In genomic region chr17:50151041-50151936, GRCh38 we compare ENCODE assay signal across 8 cellular contexts. TPM values are rescaled to one million over a fixed set of nuclear protein-coding genes. Genes with fewer than 3 reads are reported as not detected.
A peak's percentile ranks its signal among the peaks of the same experiment; 100 is the strongest.
DNase-seq lines count a peak whose midpoint lies in the region; ATAC-seq and TF ChIP-seq lines count a peak whose summit lies in the region.

No MANE protein-coding gene starts in this region.

- peak overlapping the region; percentile 85 to 93 (median 91) for H3K27ac ChIP-seq in gastrocnemius medialis

- in situ Hi-C loops in gastrocnemius medialis (cut with MboI; ENCODE audit: low sequenced_read_pairs in 4 of 4) = no loop called here

- H3K4me1 ChIP-seq in iPS-15b (ENCODE audit: control insufficient read depth, insufficient read depth, low read length) = peaks cover 7% of the 10 kb centered on the region
- peaks cover 56 to 64% of the 10 kb centered on the region in 2 donors for H3K4me1 ChIP-seq in gastrocnemius medialis

- H3K9me3 Mint-ChIP-seq in brain = no peaks in the 10 kb centered on the region

- TF ChIP-seq CTCF in GM12864 (IDR thresholded peaks at IDR 0.05; ENCODE audit: low read depth, low read length, missing control alignments) = peak; percentile 84
- TF ChIP-seq CTCF in brain (conservative IDR thresholded peaks at IDR 0.05) = peak; percentile 49 to 60
- peak; percentile 62 to 92 (median 72) for TF ChIP-seq CTCF in gastrocnemius medialis (IDR thresholded peaks at IDR 0.05 in 4 of 5, conservative IDR thresholded peaks at IDR 0.05 in 1 of 5)

- H3K36me3 ChIP-seq in iPS-15b (ENCODE audit: control insufficient read depth, insufficient read depth, low read length) (no peaks in the 10 kb centered on the region), gastrocnemius medialis (no peaks in the 10 kb centered on the region)

- H3K9me3 ChIP-seq in iPS-15b (ENCODE audit: control insufficient read depth, insufficient read depth, low read length) (no peaks in the 10 kb centered on the region), gastrocnemius medialis (no peaks in the 10 kb centered on the region)

- intact Hi-C loops in gastrocnemius medialis (cut with DNase I; ENCODE audit: low total_unique reads) = no loop called here

- H3K27me3 Mint-ChIP-seq in brain = peaks cover 10% of the 10 kb centered on the region

- peak overlapping the region; percentile 98 to 99 (median 99) for H3K27ac Mint-ChIP-seq in brain

- peak; percentile 48 to 50 for TF ChIP-seq POLR2A in gastrocnemius medialis (IDR thresholded peaks at IDR 0.05)

- H3K9ac ChIP-seq in iPS-15b (ENCODE audit: low read depth, low read length) = peak overlapping the region; percentile 60

- DNase-seq in GM12864 (ENCODE audit: low read depth) (peak; percentile 59), NCI-H2029 treated with DMSO at 0.1 percent for 48 hours (lab: John Stamatoyannopoulos, UW) (peak; percentile 35), UCSD-AML1 (lab: John Stamatoyannopoulos, UW; ENCODE audit: unreplicated experiment) (peak; percentile 95), gastrocnemius medialis (peak; percentile 82 to 86)

- ATAC-seq in HG02798 (IDR thresholded peaks at IDR 0.05; ENCODE audit: poor library complexity, unreplicated experiment) = peak; percentile 54
- ATAC-seq in gastrocnemius medialis = peak; percentile 58 to 59
- ATAC-seq in HG02623 (IDR thresholded peaks at IDR 0.05; ENCODE audit: unreplicated experiment) = no peak

- peak overlapping the region; percentile 91 to 97 (median 95) for H3K4me3 Mint-ChIP-seq in brain

- H3K4me1 Mint-ChIP-seq in brain = peaks cover 41% of the 10 kb centered on the region

- peaks cover 3% of the 10 kb centered on the region for H3K27me3 ChIP-seq in iPS-15b (ENCODE audit: control insufficient read depth, insufficient read depth, low read length)
- no peaks in the 10 kb centered on the region for H3K27me3 ChIP-seq in gastrocnemius medialis

- H3K4me3 ChIP-seq in GM12864 (ENCODE audit: low read depth, low read length) (peak overlapping the region; percentile 71), iPS-15b (ENCODE audit: low read depth, low read length) (peak overlapping the region; percentile 85), gastrocnemius medialis (peak overlapping the region; percentile 76 to 95 (median 84))

- H3K36me3 Mint-ChIP-seq in brain = no peaks in the 10 kb centered on the region

RNA-seq across cellular contexts. Expression of gene PPP1R9B, which starts 0.8 kb away (rescaled TPM):
- polyA plus RNA-seq in brain (ENCODE audit: insufficient read depth, low read depth, low replicate concordance) = 53.1 TPM
- 10 to 100 TPM in 2 of 4 donors, 1 to 10 TPM in 2; 4.7 to 18.8 (median 11.0) TPM for total RNA-seq in gastrocnemius medialis

RNA-seq across cellular contexts. Expression of gene SGCA, which starts 14.5 kb away (rescaled TPM):
- 1.6 TPM for polyA plus RNA-seq in brain (ENCODE audit: insufficient read depth, low read depth, low replicate concordance)
- total RNA-seq in gastrocnemius medialis = 100 to 1,000 TPM; 227 to 385 (median 292) TPM

RNA-seq across cellular contexts. Expression of gene SAMD14, which starts 21.3 kb away (rescaled TPM):
- polyA plus RNA-seq in brain (ENCODE audit: insufficient read depth, low read depth, low replicate concordance) = 24.4 TPM
- total RNA-seq in gastrocnemius medialis = 1 to 10 TPM in 1 of 4 donors, under 1 TPM in 2, not detected in 1; 0.04 to 3.8 (median 0.31) TPM

RNA-seq across cellular contexts. Expression of gene COL1A1, which starts 50.1 kb away (rescaled TPM):
- 11.2 TPM for polyA plus RNA-seq in brain (ENCODE audit: insufficient read depth, low read depth, low replicate concordance)
- total RNA-seq in gastrocnemius medialis = 1 to 10 TPM; 1.7 to 9.5 (median 5.1) TPM

RNA-seq across cellular contexts. Expression of gene PDK2, which starts 56.1 kb away (rescaled TPM):
- 80.8 TPM for polyA plus RNA-seq in brain (ENCODE audit: insufficient read depth, low read depth, low replicate concordance)
- 100 to 1,000 TPM; 111 to 335 (median 124) TPM for total RNA-seq in gastrocnemius medialis

Comparison
In these comparisons a context has a peak if more than half of its experiments do, and no peak if none do; other contexts are left out.
1. DNase-seq: peak in every context shown above with its lines; median percentile 95 in UCSD-AML1; 84 in gastrocnemius medialis; 59 in GM12864; 35 in NCI-H2029 treated with DMSO at 0.1 percent for 48 hours.